In genomic region chr2:98385050-98385699, GRCh38 we compare ENCODE assay signal across 8 cellular contexts. TPM values are rescaled to one million over a fixed set of nuclear protein-coding genes. Genes with fewer than 3 reads are reported as not detected.
DNase-seq lines count a peak whose midpoint lies in the region; ATAC-seq and TF ChIP-seq lines count a peak whose summit lies in the region.

No MANE protein-coding gene starts in this region.

- ATAC-seq in HG03565 (IDR thresholded peaks at IDR 0.05; ENCODE audit: unreplicated experiment), result no peak

- H3K4me1 Mint-ChIP-seq in endothelial cell (ENCODE audit: unreplicated experiment) (peaks cover 20% of the 10 kb centered on the region), mesothelial cell of epicardium (peaks cover 11% of the 10 kb centered on the region)

- H3K36me3 Mint-ChIP-seq in endothelial cell (ENCODE audit: low read depth, unreplicated experiment) (no peaks in the 10 kb centered on the region), mesothelial cell of epicardium (no peaks in the 10 kb centered on the region)

- DNase-seq in ELR (ENCODE audit: low read depth) (peak; percentile 79), HT1080 (ENCODE audit: low read depth) (peak; percentile 65), NOMO-1 treated with dmso at 0.1 percent for 144 hours (lab: John Stamatoyannopoulos, UW; ENCODE audit: unreplicated experiment) (peak; percentile 75), endothelial cell (ENCODE audit: low spot score) (peak; percentile 83), mesothelial cell of epicardium (ENCODE audit: low spot score in 2 of 2, unreplicated experiment in 2 of 2) (peak; percentile 40 to 82)
- DNase-seq in activated CD8-positive, alpha-beta memory T cell treated with anti-CD3 and anti-CD28 coated beads for 48 hours (ENCODE audit: low read depth in 2 of 3, low spot score in 2 of 3), result peak; percentile 34 to 63 (median 36)
- DNase-seq in stimulated activated CD8-positive, alpha-beta memory T cell treated with anti-CD3 and anti-CD28 coated beads, Interleukin-2, amount 100 ng/mL, for 1 hour (ENCODE audit: low read depth in 2 of 2), result peak; percentile 37 to 44

- no peaks in the 10 kb centered on the region for H3K9me3 Mint-ChIP-seq in endothelial cell (ENCODE audit: unreplicated experiment)
- H3K9me3 Mint-ChIP-seq in mesothelial cell of epicardium, result no peaks in the 10 kb centered on the region

- H3K4me3 Mint-ChIP-seq in endothelial cell (ENCODE audit: unreplicated experiment) (no peak overlapping the region), mesothelial cell of epicardium (no peak overlapping the region)

- TF ChIP-seq CTCF in endothelial cell (IDR thresholded peaks at IDR 0.05; ENCODE audit: unreplicated experiment) (peak; percentile 99), mesothelial cell of epicardium (IDR thresholded peaks at IDR 0.05; ENCODE audit: unreplicated experiment) (peak; percentile 93)

- H3K27ac Mint-ChIP-seq in endothelial cell (ENCODE audit: unreplicated experiment), result no peak overlapping the region
- no peak overlapping the region for H3K27ac Mint-ChIP-seq in mesothelial cell of epicardium

- H3K27me3 Mint-ChIP-seq in endothelial cell (ENCODE audit: unreplicated experiment), result peaks cover 2% of the 10 kb centered on the region
- H3K27me3 Mint-ChIP-seq in mesothelial cell of epicardium (ENCODE audit: low read depth), result peaks cover 14% of the 10 kb centered on the region

RNA-seq across cellular contexts. Expression of gene CNGA3, which starts 38.9 kb away (rescaled TPM):
- total RNA-seq in HT1080 (2014; rRNA removed; shearing (Covaris generic)), result not detected in 2 replicates
- not detected in 2 replicates for polyA plus RNA-seq in HT1080 (2015; cell fraction: cytosol; rRNA removed)
- polyA plus RNA-seq in HT1080 (2015; cell fraction: nucleus; rRNA removed), result not detected in 2 replicates
- total RNA-seq in endothelial cell (ENCODE audit: unreplicated experiment) (0.10 TPM), mesothelial cell of epicardium (not detected in 3 replicates)

RNA-seq across cellular contexts. Expression of gene INPP4A, which starts 59.5 kb away (rescaled TPM):
- 17.3 and 18.1 TPM in 2 replicates for total RNA-seq in HT1080 (2014; rRNA removed; shearing (Covaris generic))
- polyA plus RNA-seq in HT1080 (2015; cell fraction: cytosol; rRNA removed), result 7.7 and 9.0 TPM in 2 replicates
- polyA plus RNA-seq in HT1080 (2015; cell fraction: nucleus; rRNA removed), result 21.0 and 21.6 TPM in 2 replicates
- 26.8 TPM for total RNA-seq in endothelial cell (ENCODE audit: unreplicated experiment)
- total RNA-seq in mesothelial cell of epicardium, result 37.3 to 40.7 TPM (median 37.3 TPM) in 3 replicates
